ENCODE assay signal across 8 cellular contexts in the genomic region with DNA sequence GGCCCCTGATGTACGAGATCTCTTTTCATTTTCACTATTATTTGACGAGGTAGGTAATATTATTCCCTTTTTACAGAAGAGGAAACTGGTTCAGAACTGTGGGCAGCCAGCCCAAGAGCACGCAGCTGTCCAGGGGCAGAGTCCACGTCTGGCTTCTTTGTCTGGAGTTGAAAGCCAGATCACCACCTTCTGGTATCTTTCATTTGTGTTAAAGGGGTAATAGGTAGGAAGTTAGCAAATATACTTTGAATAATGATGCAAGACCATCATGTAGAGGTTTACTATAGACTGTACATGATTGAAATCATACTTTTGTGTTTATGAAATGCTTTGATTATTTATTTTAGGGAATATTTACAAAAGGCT.
DNase-seq lines count a peak whose midpoint lies in the region; ATAC-seq and TF ChIP-seq lines count a peak whose summit lies in the region.

No MANE protein-coding gene starts in this region.

- H3K27ac ChIP-seq in Panc1 (ENCODE audit: low read length), result no peak overlapping the region

- POLR2A ChIA-PET in Panc1 (lab: Charles Lee), result no interaction called here

- peaks cover 22% of the 10 kb centered on the region for H3K4me1 Mint-ChIP-seq in osteocyte (ENCODE audit: unreplicated experiment)

- TF ChIP-seq CTCF in GM12865 (IDR thresholded peaks at IDR 0.05; ENCODE audit: insufficient read depth, low read depth, low read length, missing control alignments) (no peak), Panc1 (IDR thresholded peaks at IDR 0.05) (no peak), fibroblast of pulmonary artery (IDR thresholded peaks at IDR 0.05; ENCODE audit: low read length, missing control alignments) (no peak), osteocyte (IDR thresholded peaks at IDR 0.05) (no peak)

- H3K27me3 ChIP-seq in Panc1 (ENCODE audit: control insufficient read depth, insufficient read depth, low read length), result no peaks in the 10 kb centered on the region

- DNase-seq in GM12865 (ENCODE audit: low read depth), result no peak
- DNase-seq in Panc1 (ENCODE audit: low read depth, low spot score), result no peak
- DNase-seq in fibroblast of pulmonary artery (ENCODE audit: low read depth), result peak; percentile 57
- DNase-seq in osteocyte (ENCODE audit: extremely low spot score, unreplicated experiment), result no peak
- no peak for DNase-seq in NCI-H187 treated with DMSO at 0.1 percent for 48 hours (lab: John Stamatoyannopoulos, UW)

- H3K36me3 Mint-ChIP-seq in osteocyte (ENCODE audit: unreplicated experiment), result no peaks in the 10 kb centered on the region

- H3K9me3 Mint-ChIP-seq in osteocyte (ENCODE audit: unreplicated experiment), result no peaks in the 10 kb centered on the region

- H3K27ac Mint-ChIP-seq in osteocyte (ENCODE audit: unreplicated experiment), result peak overlapping the region; percentile 60

- H3K4me3 ChIP-seq in GM12865 (ENCODE audit: low read depth, low read length), result peak overlapping the region; percentile 45
- no peak overlapping the region for H3K4me3 ChIP-seq in Panc1 (ENCODE audit: low read depth in 2 of 2, low read length in 2 of 2)
- no peak overlapping the region for H3K4me3 ChIP-seq in fibroblast of pulmonary artery (replicated peaks; ENCODE audit: low read depth, low read length)

- no peaks in the 10 kb centered on the region for H3K36me3 ChIP-seq in Panc1 (ENCODE audit: control insufficient read depth, insufficient read depth, low read length)

- 0 out of 2 replicates have a peak, but pooled peaks have one; percentile 18 for ATAC-seq in Panc1
- no peak for ATAC-seq in GM19397 (IDR thresholded peaks at IDR 0.05; ENCODE audit: unreplicated experiment)
- no peak for ATAC-seq in GM19463 (IDR thresholded peaks at IDR 0.05; ENCODE audit: unreplicated experiment)
- ATAC-seq in GM18858 (IDR thresholded peaks at IDR 0.05; ENCODE audit: unreplicated experiment), result no peak

- no peaks in the 10 kb centered on the region for H3K27me3 Mint-ChIP-seq in osteocyte (ENCODE audit: unreplicated experiment)

- H3K4me3 Mint-ChIP-seq in osteocyte (ENCODE audit: unreplicated experiment), result no peak overlapping the region

- H3K4me1 ChIP-seq in Panc1 (ENCODE audit: control insufficient read depth, insufficient read depth, low read length), result peaks cover 8% of the 10 kb centered on the region; the same call in 1 of the 2 replicates

- CTCF ChIA-PET in Panc1 (lab: Charles Lee), result no interaction called here

- H3K9me3 ChIP-seq in Panc1 (ENCODE audit: control insufficient read depth, insufficient read depth, low read depth, low read length), result no peaks in the 10 kb centered on the region

- BruUV-seq in Panc1 (replicated peaks; lab: Mats Ljungman, UMichigan), result no TSS peak

- intact Hi-C loops in Panc1 (cut with micrococcal nuclease; ENCODE audit: unreplicated experiment), result no loop called here

- in situ Hi-C loops in Panc1 (cut with HindIII; ENCODE audit: low pct_unique_long_range_greater_than_20kb, low sequenced_read_pairs), result no loop called here
